In genomic region chr16:75264531-75264998, GRCh38 we compare ENCODE assay signal across 8 cellular contexts.
DNase-seq lines count a peak whose midpoint lies in the region; ATAC-seq and TF ChIP-seq lines count a peak whose summit lies in the region.

No MANE protein-coding gene starts in this region.

- no peak overlapping the region for H3K4me3 ChIP-seq in endocrine pancreas (ENCODE audit: control insufficient read depth, insufficient read depth, low read length)
- peak overlapping the region; percentile 65 to 86 for H3K4me3 ChIP-seq in muscle layer of duodenum (ENCODE audit: low read depth in 1 of 2, low read length in 2 of 2)

- H3K4me1 ChIP-seq in endocrine pancreas (ENCODE audit: control insufficient read depth, insufficient read depth, low read length) (no peaks in the 10 kb centered on the region), muscle layer of duodenum (ENCODE audit: control insufficient read depth in 1 of 2, insufficient read depth in 2 of 2, low read length in 2 of 2) (peaks cover 19 to 51% of the 10 kb centered on the region in 2 donors)

- H3K36me3 ChIP-seq in endocrine pancreas (ENCODE audit: control insufficient read depth, insufficient read depth, low read length) (no peaks in the 10 kb centered on the region), muscle layer of duodenum (ENCODE audit: control insufficient read depth in 1 of 2, insufficient read depth in 2 of 2, low read length in 2 of 2) (no peaks in the 10 kb centered on the region)

- no peaks in the 10 kb centered on the region for H3K27me3 ChIP-seq in endocrine pancreas (ENCODE audit: control insufficient read depth, insufficient read depth, low read length)
- no peaks in the 10 kb centered on the region for H3K27me3 ChIP-seq in muscle layer of duodenum (ENCODE audit: low read depth, low read length)

- H3K9me3 ChIP-seq in endocrine pancreas (ENCODE audit: control insufficient read depth, low read length): no peaks in the 10 kb centered on the region
- no peaks in the 10 kb centered on the region for H3K9me3 ChIP-seq in muscle layer of duodenum (ENCODE audit: control insufficient read depth in 1 of 2, low read length in 2 of 2)

- no peak for TF ChIP-seq CTCF in C4-2B (conservative IDR thresholded peaks at IDR 0.05)

- H3K27ac ChIP-seq in C4-2B (peak overlapping the region; percentile 99), muscle layer of duodenum (ENCODE audit: low read length) (peak overlapping the region; percentile 90)

- H3K9ac ChIP-seq in endocrine pancreas (ENCODE audit: control insufficient read depth, insufficient read depth, low read length): peak overlapping the region; percentile 67

- ATAC-seq in HG03095 (IDR thresholded peaks at IDR 0.05; ENCODE audit: unreplicated experiment): no peak
- no peak for ATAC-seq in GM19397 (IDR thresholded peaks at IDR 0.05; ENCODE audit: unreplicated experiment)

- DNase-seq in NCI-H524 treated with DMSO at 0.1 percent for 48 hours (lab: John Stamatoyannopoulos, UW): peak; percentile 64
- DNase-seq in NCI-H2107 (lab: John Stamatoyannopoulos, UW): no peak
- DNase-seq in kidney glomerular epithelial cell (lab: John Stamatoyannopoulos, UW): no peak
